8 cellular contexts compared by ENCODE assay signal in the genomic region with DNA sequence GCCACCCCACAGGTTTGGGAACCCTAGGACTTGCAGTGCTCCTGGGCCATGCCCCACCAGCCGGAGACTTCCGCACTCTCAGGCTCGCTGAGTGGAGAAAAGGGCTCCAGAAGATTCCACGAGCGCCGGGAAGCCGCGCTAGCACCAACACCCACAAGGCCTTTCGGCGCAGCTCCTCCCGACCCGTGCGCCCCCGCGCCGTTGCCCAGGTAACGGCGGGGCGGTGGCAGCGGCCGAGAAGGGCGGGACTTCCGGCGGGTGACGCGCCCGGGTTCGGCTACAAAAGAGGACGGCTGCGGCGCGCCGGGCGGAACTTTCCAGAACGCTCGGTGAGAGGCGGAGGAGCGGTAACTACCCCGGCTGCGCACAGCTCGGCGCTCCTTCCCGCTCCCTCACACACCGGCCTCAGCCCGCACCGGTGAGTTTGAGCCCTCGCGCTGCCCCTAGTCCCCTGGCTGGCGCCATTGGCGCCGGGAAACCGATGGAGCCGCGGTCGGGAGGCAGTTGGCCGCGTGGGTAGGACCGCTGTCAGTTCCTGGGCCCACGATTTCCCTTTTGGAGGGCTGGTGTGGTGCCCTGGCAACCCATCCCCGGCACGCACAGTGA. TPM values are rescaled to one million over a fixed set of nuclear protein-coding genes. Genes with fewer than 3 reads are reported as not detected.
A peak's percentile ranks its signal among the peaks of the same experiment; 100 is the strongest.
DNase-seq lines count a peak whose midpoint lies in the region; ATAC-seq lines count a peak whose summit lies in the region.

Gene DNAJA1 (plus strand): TSS at position 308 of the 606 bp plus-strand sequence. CDS start 1,212 bp downstream, outside the sequence.

- H3K9ac ChIP-seq in mesenchymal stem cell (ENCODE audit: low read length) = peak within 1 kb of the TSS; percentile 100

- H3K23ac ChIP-seq in mesenchymal stem cell (ENCODE audit: low read length in 2 of 2) = peak within 1 kb of the TSS in 1 of 2 experiments; percentile 91

- H4K91ac ChIP-seq in mesenchymal stem cell (ENCODE audit: low read length) = peak within 1 kb of the TSS; percentile 65

- H4K8ac ChIP-seq in mesenchymal stem cell (ENCODE audit: low read length) = peak within 1 kb of the TSS; percentile 79

- H3K4ac ChIP-seq in mesenchymal stem cell (ENCODE audit: low read depth in 1 of 2, low read length in 2 of 2) = peak within 1 kb of the TSS; percentile 79 to 100

- DNase-seq in COLO668 (lab: John Stamatoyannopoulos, UW; ENCODE audit: unreplicated experiment) (peak; percentile 97), HPDE6-E6E7 (ENCODE audit: extremely low spot score) (peak; percentile 85), NK-92 (lab: John Stamatoyannopoulos, UW; ENCODE audit: unreplicated experiment) (peak; percentile 53), mesenchymal stem cell (peak; percentile 95)
- DNase-seq in effector memory CD4-positive, alpha-beta T cell = peak; percentile 91 to 94 (median 91)
- peak; percentile 85 for DNase-seq in stimulated activated CD8-positive, alpha-beta memory T cell treated with anti-CD3 and anti-CD28 coated beads, Interleukin-12 subunit alpha, Interleukin-12 subunit beta, amount 100 ng/mL, for 24 hours (ENCODE audit: extremely low read depth)

- no peaks in the 10 kb centered on the region for H3K9me3 ChIP-seq in effector memory CD4-positive, alpha-beta T cell (ENCODE audit: control insufficient read depth, low read length)
- no peaks in the 10 kb centered on the region for H3K9me3 ChIP-seq in mesenchymal stem cell (ENCODE audit: control insufficient read depth, low read length)

- H2BK12ac ChIP-seq in mesenchymal stem cell (ENCODE audit: low read length in 2 of 2) = peak within 1 kb of the TSS in 1 of 2 experiments; percentile 17

- 0% methylated on average over 50 of the region's 61 CpGs for WGBS in mesenchymal stem cell

- ATAC-seq in GM19467 (IDR thresholded peaks at IDR 0.05; ENCODE audit: unreplicated experiment) = peak; percentile 93

- H3K27ac ChIP-seq in effector memory CD4-positive, alpha-beta T cell (ENCODE audit: insufficient read depth, low read length, poor library complexity, severe bottlenecking) = peak within 1 kb of the TSS; percentile 100
- peak within 1 kb of the TSS; percentile 94 for H3K27ac ChIP-seq in mesenchymal stem cell (ENCODE audit: low read length, poor library complexity, severe bottlenecking)

- peak within 1 kb of the TSS; percentile 83 for H3K4me2 ChIP-seq in mesenchymal stem cell (ENCODE audit: low read length, poor library complexity, severe bottlenecking)

- peaks cover 27% of the 10 kb centered on the region for H3K36me3 ChIP-seq in effector memory CD4-positive, alpha-beta T cell (ENCODE audit: control insufficient read depth, insufficient read depth, low read length)
- peaks cover 8 to 45% of the 10 kb centered on the region in 2 experiments for H3K36me3 ChIP-seq in mesenchymal stem cell (ENCODE audit: control insufficient read depth in 1 of 2, insufficient read depth in 2 of 2, low read depth in 1 of 2, low read length in 2 of 2)

- H3K27me3 ChIP-seq in effector memory CD4-positive, alpha-beta T cell (replicated peaks; ENCODE audit: control insufficient read depth, insufficient read depth, low read length, poor library complexity, severe bottlenecking) = no peaks in the 10 kb centered on the region
- no peaks in the 10 kb centered on the region for H3K27me3 ChIP-seq in mesenchymal stem cell (ENCODE audit: control insufficient read depth in 1 of 2, insufficient read depth in 1 of 2, low read length in 2 of 2)

- peak within 1 kb of the TSS; percentile 100 for H3K4me3 ChIP-seq in effector memory CD4-positive, alpha-beta T cell (ENCODE audit: insufficient read depth, low read depth, low read length, poor library complexity, severe bottlenecking)
- H3K4me3 ChIP-seq in mesenchymal stem cell (ENCODE audit: insufficient read depth in 1 of 2, low read depth in 1 of 2, low read length in 2 of 2) = peak within 1 kb of the TSS; percentile 99

- peak within 1 kb of the TSS in 1 of 2 experiments; percentile 100 for H3K14ac ChIP-seq in mesenchymal stem cell (ENCODE audit: low read length in 2 of 2)

- H2AK5ac ChIP-seq in mesenchymal stem cell (ENCODE audit: low read length, severe bottlenecking) = peak within 1 kb of the TSS; percentile 6

- peak within 1 kb of the TSS; percentile 82 for H2BK120ac ChIP-seq in mesenchymal stem cell (ENCODE audit: low read depth, low read length)

- POLR2A ChIA-PET in activated CD8-positive, alpha-beta memory T cell treated with anti-CD3 and anti-CD28 coated beads for 36 hours (lab: Charles Lee) = interaction anchor here (0.6 to 1.6 kb wide), 13 partner anchors 13 to 474 kb away, joined by 3 to 11 read pairs (median 5); partner anchors contain the start of genes APTX, B4GALT1, NFX1 and SMIM27

- H2BK5ac ChIP-seq in mesenchymal stem cell (ENCODE audit: low read depth, low read length, poor library complexity, severe bottlenecking) = peak within 1 kb of the TSS; percentile 98

- peaks cover 28% of the 10 kb centered on the region for H3K4me1 ChIP-seq in effector memory CD4-positive, alpha-beta T cell (ENCODE audit: control insufficient read depth, insufficient read depth, low read length, poor library complexity, severe bottlenecking)
- H3K4me1 ChIP-seq in mesenchymal stem cell (ENCODE audit: control insufficient read depth, insufficient read depth, low read depth, low read length) = peaks cover 13% of the 10 kb centered on the region

- H2BK15ac ChIP-seq in mesenchymal stem cell (ENCODE audit: low read depth, poor library complexity, severe bottlenecking) = no peak within 1 kb of the TSS

- peaks cover 9% of the 10 kb centered on the region for H3K79me1 ChIP-seq in mesenchymal stem cell (replicated peaks; ENCODE audit: low read length, poor library complexity, severe bottlenecking)

- CTCF ChIA-PET in activated CD8-positive, alpha-beta memory T cell treated with anti-CD3 and anti-CD28 coated beads for 36 hours (lab: Charles Lee) = interaction anchor here (0.9 to 1.3 kb wide), 2 partner anchors 24 to 135 kb away, joined by 3 to 4 read pairs; partner anchors contain the start of gene APTX

- no peak within 1 kb of the TSS for H2AFZ ChIP-seq in mesenchymal stem cell (ENCODE audit: low read depth, low read length)

- peak within 1 kb of the TSS; percentile 74 to 100 for H3K18ac ChIP-seq in mesenchymal stem cell (ENCODE audit: low read depth in 1 of 2, low read length in 2 of 2)

RNA-seq across cellular contexts. Expression of gene DNAJA1, which starts in this region (rescaled TPM):
- 100 to 1,000 TPM; 269 to 274 TPM for total RNA-seq in activated CD8-positive, alpha-beta memory T cell treated with anti-CD3 and anti-CD28 coated beads for 36 hours
- 141 TPM for polyA plus RNA-seq in mesenchymal stem cell (2013, experiment 1 of 2)
- 142 TPM for polyA plus RNA-seq in mesenchymal stem cell (2013, experiment 2 of 2)

Comparison
In these comparisons a context has a peak if more than half of its experiments do, and no peak if none do; other contexts are left out.
1. Peak in every context shown above with its lines: DNase-seq, ATAC-seq, H3K4me3 ChIP-seq and H3K27ac ChIP-seq.